15 cellular contexts compared by ENCODE assay signal in genomic region chr2:230156782-230157181, GRCh38.
DNase-seq lines count a peak whose midpoint lies in the region; ATAC-seq and TF ChIP-seq lines count a peak whose summit lies in the region.
"Had no signal": no experiment of that assay in that cellular context is flagged by ENCODE, and none has a peak within 500 bp of the region (broad histone marks: within the 10 kb centered on the region; RNA-seq: fewer than 3 reads in every experiment).

No MANE protein-coding gene starts in this region.

- intact Hi-C loops in Right ventricle myocardium inferior (cut with DNase I), result no loop called here
- intact Hi-C loops in left ventricle myocardium superior (cut with micrococcal nuclease), result no loop called here

- H3K27ac Mint-ChIP-seq in nephron, result peak overlapping the region; percentile 21 to 75 (median 38)
- H3K27ac Mint-ChIP-seq: CD8-positive, alpha-beta T cell had no signal

- H3K36me3 Mint-ChIP-seq in nephron (ENCODE audit: low read depth), result no peaks in the 10 kb centered on the region
- H3K36me3 Mint-ChIP-seq: CD8-positive, alpha-beta T cell had no signal

- DNase-seq in Right ventricle myocardium inferior (ENCODE audit: missing footprints) (peak; percentile 48), left ventricle myocardium superior (no peak), erythroblast (lab: John Stamatoyannopoulos, UW) (no peak)
- no peak for DNase-seq in activated CD4-positive, alpha-beta T cell treated with anti-CD3 and anti-CD28 coated beads for 1 hour
- DNase-seq: CD8-positive, alpha-beta T cell; COR-L47; DND-41; GDM1; H7 had no signal

- no peaks in the 10 kb centered on the region for H3K27me3 Mint-ChIP-seq in nephron (ENCODE audit: low read depth)

- no peak for TF ChIP-seq POLR2A in erythroblast (IDR thresholded peaks at IDR 0.05; ENCODE audit: low read length)

- no peaks in the 10 kb centered on the region for H3K27me3 ChIP-seq in neutrophil

- H3K9me3 ChIP-seq in neutrophil, result no peaks in the 10 kb centered on the region

- H3K4me1 Mint-ChIP-seq in nephron, result peaks cover 10% of the 10 kb centered on the region

- no peak overlapping the region for H3K4me3 ChIP-seq in neutrophil (ENCODE audit: low read depth in 1 of 2, low read length in 1 of 2)

- H3K4me3 Mint-ChIP-seq in nephron, result no peak overlapping the region
- H3K4me3 Mint-ChIP-seq: CD14-positive monocyte; CD8-positive, alpha-beta T cell had no signal

- peaks cover 6% of the 10 kb centered on the region for H3K36me3 ChIP-seq in neutrophil

- H3K9me3 Mint-ChIP-seq in nephron, result peaks cover 13% of the 10 kb centered on the region
- H3K9me3 Mint-ChIP-seq: CD8-positive, alpha-beta T cell had no signal

- peaks cover 17 to 26% of the 10 kb centered on the region in 2 experiments for H3K4me1 ChIP-seq in neutrophil (ENCODE audit: control insufficient read depth in 1 of 2, insufficient read depth in 1 of 2, low read depth in 1 of 2, low read length in 1 of 2)

- ATAC-seq in Right ventricle myocardium inferior, result no peak
- no peak for ATAC-seq in left ventricle myocardium superior
- ATAC-seq in GM19395 (IDR thresholded peaks at IDR 0.05; ENCODE audit: unreplicated experiment), result no peak
- ATAC-seq: CD8-positive, alpha-beta T cell had no signal

- TF ChIP-seq CTCF in nephron (IDR thresholded peaks at IDR 0.05; ENCODE audit: unreplicated experiment in 3 of 3), result no peak
- no peak for TF ChIP-seq CTCF in neutrophil (IDR thresholded peaks at IDR 0.05)

- peak overlapping the region; percentile 24 for H3K27ac ChIP-seq in neutrophil
- H3K27ac ChIP-seq: 22Rv1, HL-60 had no signal
